Comparison of ENCODE assay signal across 10 cellular contexts in the genomic region with DNA sequence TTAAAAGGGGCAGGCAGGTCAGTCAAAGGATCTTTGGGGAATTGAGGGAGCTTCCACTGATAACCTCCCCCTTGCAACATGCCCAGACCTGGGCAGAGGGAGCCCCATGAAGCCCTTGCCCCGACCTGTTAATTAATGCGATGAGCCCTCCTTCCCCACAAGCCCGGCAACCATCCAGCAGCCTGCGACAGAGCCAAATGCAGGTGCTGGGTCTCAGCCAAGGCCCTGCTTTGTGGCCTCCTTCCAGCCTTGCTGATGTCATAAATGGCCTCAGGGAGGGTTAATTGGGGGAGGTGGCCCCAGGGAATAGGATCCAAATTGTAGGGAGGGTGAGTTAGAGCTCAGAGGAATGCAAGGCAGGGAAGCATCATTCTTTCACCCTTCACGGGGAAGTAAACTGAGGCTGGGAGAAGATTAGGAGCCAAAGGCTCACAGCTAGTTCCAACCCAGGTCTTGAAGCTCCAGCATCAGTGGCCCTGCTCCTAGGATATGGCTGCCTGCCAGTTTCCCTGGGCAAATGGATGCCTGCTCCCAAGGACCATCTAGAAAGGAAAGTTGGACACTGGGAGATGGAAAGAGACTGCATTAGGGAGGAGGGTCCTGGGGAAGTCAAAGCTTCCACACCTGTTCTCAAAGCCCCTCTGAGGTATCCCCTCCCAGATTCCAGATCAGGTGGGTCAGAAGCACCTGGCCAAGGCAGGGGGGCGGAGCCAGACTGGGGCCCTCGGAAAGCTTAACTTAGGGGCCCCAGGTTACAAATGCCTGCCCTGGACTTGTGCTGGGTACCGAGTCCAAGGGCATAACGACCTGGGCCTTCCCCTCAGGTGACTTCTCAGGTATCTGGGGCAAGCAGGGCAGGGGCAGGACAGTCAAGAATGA. TPM values are rescaled to one million over a fixed set of nuclear protein-coding genes. Genes with fewer than 3 reads are reported as not detected.
A peak's percentile ranks its signal among the peaks of the same experiment; 100 is the strongest.
DNase-seq lines count a peak whose midpoint lies in the region; ATAC-seq and TF ChIP-seq lines count a peak whose summit lies in the region.
"Had no signal": no experiment of that assay in that cellular context is flagged by ENCODE, and none has a peak within 500 bp of the region (broad histone marks: within the 10 kb centered on the region; RNA-seq: fewer than 3 reads in every experiment).

No MANE protein-coding gene starts in this region.

- no peak for TF ChIP-seq POLR2A in stomach (IDR thresholded peaks at IDR 0.05)

- no peaks in the 10 kb centered on the region for H3K27me3 ChIP-seq in stomach

- no peak for TF ChIP-seq CTCF in cardiac fibroblast (IDR thresholded peaks at IDR 0.05; ENCODE audit: low read depth, low read length)
- no peak for TF ChIP-seq CTCF in stomach (IDR thresholded peaks at IDR 0.05)

- no peaks in the 10 kb centered on the region for H3K9me3 ChIP-seq in stomach

- no peak overlapping the region for H3K4me3 ChIP-seq in cardiac fibroblast (replicated peaks in 1 of 2; ENCODE audit: low read depth in 2 of 2, low read length in 2 of 2)
- no peak overlapping the region for H3K4me3 ChIP-seq in stomach

- peak; percentile 50; the same call in 1 of the 2 replicates for TF ChIP-seq EP300 in Ishikawa (IDR thresholded peaks at IDR 0.05; ENCODE audit: borderline replicate concordance)
- TF ChIP-seq EP300 in stomach (IDR thresholded peaks at IDR 0.05), result no peak

- peaks cover 0 to 19% (median 11%) of the 10 kb centered on the region in 4 donors for H3K4me1 ChIP-seq in stomach

- H3K36me3 ChIP-seq in stomach, result no peaks in the 10 kb centered on the region

- DNase-seq in NCI-H2196 (lab: John Stamatoyannopoulos, UW; ENCODE audit: unreplicated experiment) (peak; percentile 86), cardiac fibroblast (ENCODE audit: low read depth in 2 of 2) (peak; percentile 5 to 19), stomach (peak; percentile 73)
- DNase-seq in activated naive CD4-positive, alpha-beta T cell treated with anti-CD3 and anti-CD28 coated beads, Interleukin-2, amount 50 U/mL, for 16 hours, result no peak
- DNase-seq: activated T-cell treated with anti-CD3 and anti-CD28 coated beads, Interleukin-2, amount 50 U/mL, for 1 hour; cerebellar nuclear complex had no signal

- TF ChIP-seq RAD21 in Ishikawa (IDR thresholded peaks at IDR 0.05; ENCODE audit: low read depth), result no peak

- H3K27ac ChIP-seq in stomach, result peak overlapping the region in 1 of 5 donors; percentile 35

- intact Hi-C loops in stomach (cut with DNase I; ENCODE audit: low total_unique reads), result no loop called here

- 43 to 63% (median 45%) methylated on average over 9 of the region's 9 CpGs for WGBS in stomach, 5 donors

- ATAC-seq in HG03469 (IDR thresholded peaks at IDR 0.05; ENCODE audit: unreplicated experiment), result no peak
- no peak for ATAC-seq in HG02763 (IDR thresholded peaks at IDR 0.05; ENCODE audit: unreplicated experiment)

TF ChIP-seq in Ishikawa, 13 proteins besides CTCF, POLR2A, EP300 and RAD21:
- TF ChIP-seq TEAD4 (IDR thresholded peaks at IDR 0.05) (peak; percentile 40; the same call in 1 of the 2 replicates), TAF1 (IDR thresholded peaks at IDR 0.05; ENCODE audit: low read depth) (no peak), CREB1 (IDR thresholded peaks at IDR 0.05; ENCODE audit: low read depth) (0 out of 2 replicates have a peak, but pooled peaks have one; percentile 32), TCF12 (IDR thresholded peaks at IDR 0.05; ENCODE audit: low read depth) (peak; percentile 69), NFIC (IDR thresholded peaks at IDR 0.05) (peak; percentile 95)
- TF ChIP-seq, protein P1, sequence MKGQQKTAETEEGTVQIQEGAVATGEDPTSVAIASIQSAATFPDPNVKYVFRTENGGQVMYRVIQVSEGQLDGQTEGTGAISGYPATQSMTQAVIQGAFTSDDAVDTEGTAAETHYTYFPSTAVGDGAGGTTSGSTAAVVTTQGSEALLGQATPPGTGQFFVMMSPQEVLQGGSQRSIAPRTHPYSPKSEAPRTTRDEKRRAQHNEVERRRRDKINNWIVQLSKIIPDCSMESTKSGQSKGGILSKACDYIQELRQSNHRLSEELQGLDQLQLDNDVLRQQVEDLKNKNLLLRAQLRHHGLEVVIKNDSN (IDR thresholded peaks at IDR 0.05), result no peak
- TF ChIP-seq, protein P2, sequence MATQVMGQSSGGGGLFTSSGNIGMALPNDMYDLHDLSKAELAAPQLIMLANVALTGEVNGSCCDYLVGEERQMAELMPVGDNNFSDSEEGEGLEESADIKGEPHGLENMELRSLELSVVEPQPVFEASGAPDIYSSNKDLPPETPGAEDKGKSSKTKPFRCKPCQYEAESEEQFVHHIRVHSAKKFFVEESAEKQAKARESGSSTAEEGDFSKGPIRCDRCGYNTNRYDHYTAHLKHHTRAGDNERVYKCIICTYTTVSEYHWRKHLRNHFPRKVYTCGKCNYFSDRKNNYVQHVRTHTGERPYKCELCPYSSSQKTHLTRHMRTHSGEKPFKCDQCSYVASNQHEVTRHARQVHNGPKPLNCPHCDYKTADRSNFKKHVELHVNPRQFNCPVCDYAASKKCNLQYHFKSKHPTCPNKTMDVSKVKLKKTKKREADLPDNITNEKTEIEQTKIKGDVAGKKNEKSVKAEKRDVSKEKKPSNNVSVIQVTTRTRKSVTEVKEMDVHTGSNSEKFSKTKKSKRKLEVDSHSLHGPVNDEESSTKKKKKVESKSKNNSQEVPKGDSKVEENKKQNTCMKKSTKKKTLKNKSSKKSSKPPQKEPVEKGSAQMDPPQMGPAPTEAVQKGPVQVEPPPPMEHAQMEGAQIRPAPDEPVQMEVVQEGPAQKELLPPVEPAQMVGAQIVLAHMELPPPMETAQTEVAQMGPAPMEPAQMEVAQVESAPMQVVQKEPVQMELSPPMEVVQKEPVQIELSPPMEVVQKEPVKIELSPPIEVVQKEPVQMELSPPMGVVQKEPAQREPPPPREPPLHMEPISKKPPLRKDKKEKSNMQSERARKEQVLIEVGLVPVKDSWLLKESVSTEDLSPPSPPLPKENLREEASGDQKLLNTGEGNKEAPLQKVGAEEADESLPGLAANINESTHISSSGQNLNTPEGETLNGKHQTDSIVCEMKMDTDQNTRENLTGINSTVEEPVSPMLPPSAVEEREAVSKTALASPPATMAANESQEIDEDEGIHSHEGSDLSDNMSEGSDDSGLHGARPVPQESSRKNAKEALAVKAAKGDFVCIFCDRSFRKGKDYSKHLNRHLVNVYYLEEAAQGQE (IDR thresholded peaks at IDR 0.05; ENCODE audit: low read depth), result no peak

RNA-seq across cellular contexts. Expression of gene LMO1, which starts 34.1 kb away (rescaled TPM):
- not detected for total RNA-seq in stomach
- under 1 TPM in 1 of 3 donors, not detected in 2; 0.65 TPM for polyA plus RNA-seq in stomach
- total RNA-seq: OCI-LY7 had no signal
